Comparison of ENCODE assay signal across 22 cellular contexts in the genomic region with DNA sequence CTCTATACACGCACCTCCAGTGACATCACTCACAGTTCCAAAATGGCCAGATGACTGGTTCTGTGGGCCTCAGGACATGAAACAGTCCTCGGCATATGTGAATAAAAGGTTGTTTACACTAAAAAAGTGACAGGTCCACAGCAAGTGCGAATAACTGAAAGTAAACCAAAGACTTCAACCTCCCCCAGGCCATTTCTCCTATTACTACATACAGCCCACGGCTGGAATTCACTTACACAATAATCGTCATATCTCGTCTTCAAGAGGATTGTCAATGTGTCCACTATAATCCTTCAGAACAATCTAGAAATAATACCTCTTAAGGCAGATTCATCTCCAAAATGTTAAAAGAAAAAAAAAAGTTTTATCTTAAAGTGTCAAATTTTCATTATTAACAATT. TPM values are rescaled to one million over a fixed set of nuclear protein-coding genes. Genes with fewer than 3 reads are reported as not detected.
DNase-seq lines count a peak whose midpoint lies in the region; ATAC-seq lines count a peak whose summit lies in the region.
"Had no signal": no experiment of that assay in that cellular context is flagged by ENCODE, and none has a peak within 500 bp of the region (broad histone marks: within the 10 kb centered on the region; RNA-seq: fewer than 3 reads in every experiment).

No MANE protein-coding gene starts in this region.

- no peak for DNase-seq in activated naive CD4-positive, alpha-beta T cell treated with anti-CD3 and anti-CD28 coated beads, Interleukin-2, amount 50 U/mL, for 16 hours
- no peak for DNase-seq in activated T-helper 1 cell treated with anti-CD3 and anti-CD28 coated beads, Interleukin-12 subunit alpha, Interleukin-12 subunit beta, Interleukin-2, Interleukin-4 antibody, amounts not matched to agents 30 ng/mL and 10 ng/mL and 1 ng/mL, durations not matched to agents 14 hours and 24 hours and 36 hours (ENCODE audit: low spot score)
- no peak for DNase-seq in memory B cell (ENCODE audit: low spot score in 2 of 2)
- no peak for DNase-seq in stimulated activated naive B cell treated with anti-CD40 and anti-IgM and Interleukin-4, amounts not matched to agents 10 μg/mL and 1 μg/mL and 100 μg/mL, for 72 hours
- DNase-seq in activated CD4-positive, CD25-positive, alpha-beta regulatory T cell treated with anti-CD3 and anti-CD28 coated beads, Interleukin-2, amount 50 U/mL, for 72 hours = no peak
- DNase-seq: activated effector memory CD4-positive, alpha-beta T cell treated with anti-CD3 and anti-CD28 coated beads, Interleukin-2, amount 50 U/mL, for 16 hours; aorta; CD8-positive, alpha-beta T cell; foreskin fibroblast; HCEC 1CT; left lung; midbrain; NCI-H187 treated with DMSO at 0.1 percent for 48 hours; NCI-H748 treated with DMSO at 0.1 percent for 48 hours; small intestine; stimulated activated CD4-positive, alpha-beta T cell treated with anti-CD3 and anti-CD28 coated beads, Interleukin-2, amount 100 ng/mL, for 24 hours; stimulated activated naive CD4-positive, alpha-beta T cell had no signal

- no peaks in the 10 kb centered on the region for H3K9me3 Mint-ChIP-seq in activated naive CD4-positive, alpha-beta T cell treated with anti-CD3 and anti-CD28 coated beads, Interleukin-2, amount 50 U/mL, for 24 hours
- no peaks in the 10 kb centered on the region for H3K9me3 Mint-ChIP-seq in activated T-helper 1 cell treated with anti-CD3 and anti-CD28 coated beads, Interleukin-12 subunit alpha, Interleukin-12 subunit beta, Interleukin-2, Interleukin-4 antibody, amounts not matched to agents 30 ng/mL and 10 ng/mL and 1 ng/mL, durations not matched to agents 14 hours and 24 hours and 36 hours
- H3K9me3 Mint-ChIP-seq in memory B cell = no peaks in the 10 kb centered on the region
- no peaks in the 10 kb centered on the region for H3K9me3 Mint-ChIP-seq in stimulated activated naive B cell treated with anti-CD40 and anti-IgM and Interleukin-4, amounts not matched to agents 10 μg/mL and 1 μg/mL and 100 μg/mL, for 72 hours
- H3K9me3 Mint-ChIP-seq: CD8-positive, alpha-beta T cell had no signal

- H3K27ac Mint-ChIP-seq in activated naive CD4-positive, alpha-beta T cell treated with anti-CD3 and anti-CD28 coated beads, Interleukin-2, amount 50 U/mL, for 24 hours = peak overlapping the region; percentile 19
- peak overlapping the region; percentile 26 for H3K27ac Mint-ChIP-seq in activated T-helper 1 cell treated with anti-CD3 and anti-CD28 coated beads, Interleukin-12 subunit alpha, Interleukin-12 subunit beta, Interleukin-2, Interleukin-4 antibody, amounts not matched to agents 30 ng/mL and 10 ng/mL and 1 ng/mL, durations not matched to agents 14 hours and 24 hours and 36 hours
- H3K27ac Mint-ChIP-seq in memory B cell = peak overlapping the region; percentile 5
- peak overlapping the region; percentile 63 for H3K27ac Mint-ChIP-seq in stimulated activated naive B cell treated with anti-CD40 and anti-IgM and Interleukin-4, amounts not matched to agents 10 μg/mL and 1 μg/mL and 100 μg/mL, for 72 hours
- H3K27ac Mint-ChIP-seq: CD8-positive, alpha-beta T cell had no signal

- peak overlapping the region; percentile 40 for H3K4me3 Mint-ChIP-seq in activated naive CD4-positive, alpha-beta T cell treated with anti-CD3 and anti-CD28 coated beads, Interleukin-2, amount 50 U/mL, for 24 hours
- H3K4me3 Mint-ChIP-seq in activated T-helper 1 cell treated with anti-CD3 and anti-CD28 coated beads, Interleukin-12 subunit alpha, Interleukin-12 subunit beta, Interleukin-2, Interleukin-4 antibody, amounts not matched to agents 30 ng/mL and 10 ng/mL and 1 ng/mL, durations not matched to agents 14 hours and 24 hours and 36 hours = peak overlapping the region; percentile 89
- peak overlapping the region; percentile 18 for H3K4me3 Mint-ChIP-seq in memory B cell
- peak overlapping the region in 1 of 2 donors; percentile 29 for H3K4me3 Mint-ChIP-seq in stimulated activated naive B cell treated with anti-CD40 and anti-IgM and Interleukin-4, amounts not matched to agents 10 μg/mL and 1 μg/mL and 100 μg/mL, for 72 hours

- ATAC-seq in memory B cell (ENCODE audit: low read depth) (no peak), HG02763 (IDR thresholded peaks at IDR 0.05; ENCODE audit: unreplicated experiment) (no peak), esophagus mucosa (no peak)
- ATAC-seq in stimulated activated naive B cell treated with anti-CD40 and anti-IgM and Interleukin-4, amounts not matched to agents 10 μg/mL and 1 μg/mL and 100 μg/mL, for 72 hours (replicated peaks) = no peak
- ATAC-seq: CD8-positive, alpha-beta T cell; GM12878; left lung; SK-N-SH treated with all-trans-retinoic acid at 6 μM for 48 hours had no signal

- H3K4me1 Mint-ChIP-seq in activated naive CD4-positive, alpha-beta T cell treated with anti-CD3 and anti-CD28 coated beads, Interleukin-2, amount 50 U/mL, for 24 hours = peaks cover 27% of the 10 kb centered on the region
- H3K4me1 Mint-ChIP-seq in activated T-helper 1 cell treated with anti-CD3 and anti-CD28 coated beads, Interleukin-12 subunit alpha, Interleukin-12 subunit beta, Interleukin-2, Interleukin-4 antibody, amounts not matched to agents 30 ng/mL and 10 ng/mL and 1 ng/mL, durations not matched to agents 14 hours and 24 hours and 36 hours (ENCODE audit: low read depth) = peaks cover 26% of the 10 kb centered on the region
- peaks cover 25% of the 10 kb centered on the region for H3K4me1 Mint-ChIP-seq in memory B cell
- H3K4me1 Mint-ChIP-seq in stimulated activated naive B cell treated with anti-CD40 and anti-IgM and Interleukin-4, amounts not matched to agents 10 μg/mL and 1 μg/mL and 100 μg/mL, for 72 hours = peaks cover 27 to 49% of the 10 kb centered on the region in 2 donors

- no peaks in the 10 kb centered on the region for H3K36me3 Mint-ChIP-seq in activated naive CD4-positive, alpha-beta T cell treated with anti-CD3 and anti-CD28 coated beads, Interleukin-2, amount 50 U/mL, for 24 hours
- peaks cover 1% of the 10 kb centered on the region for H3K36me3 Mint-ChIP-seq in activated T-helper 1 cell treated with anti-CD3 and anti-CD28 coated beads, Interleukin-12 subunit alpha, Interleukin-12 subunit beta, Interleukin-2, Interleukin-4 antibody, amounts not matched to agents 30 ng/mL and 10 ng/mL and 1 ng/mL, durations not matched to agents 14 hours and 24 hours and 36 hours (ENCODE audit: low read depth)
- peaks cover 2% of the 10 kb centered on the region for H3K36me3 Mint-ChIP-seq in memory B cell
- peaks cover 3 to 11% of the 10 kb centered on the region in 2 donors for H3K36me3 Mint-ChIP-seq in stimulated activated naive B cell treated with anti-CD40 and anti-IgM and Interleukin-4, amounts not matched to agents 10 μg/mL and 1 μg/mL and 100 μg/mL, for 72 hours

- H3K27me3 Mint-ChIP-seq in activated naive CD4-positive, alpha-beta T cell treated with anti-CD3 and anti-CD28 coated beads, Interleukin-2, amount 50 U/mL, for 24 hours = no peaks in the 10 kb centered on the region
- H3K27me3 Mint-ChIP-seq in activated T-helper 1 cell treated with anti-CD3 and anti-CD28 coated beads, Interleukin-12 subunit alpha, Interleukin-12 subunit beta, Interleukin-2, Interleukin-4 antibody, amounts not matched to agents 30 ng/mL and 10 ng/mL and 1 ng/mL, durations not matched to agents 14 hours and 24 hours and 36 hours (ENCODE audit: insufficient read depth) = peaks cover 1% of the 10 kb centered on the region
- H3K27me3 Mint-ChIP-seq in memory B cell = no peaks in the 10 kb centered on the region
- no peaks in the 10 kb centered on the region for H3K27me3 Mint-ChIP-seq in stimulated activated naive B cell treated with anti-CD40 and anti-IgM and Interleukin-4, amounts not matched to agents 10 μg/mL and 1 μg/mL and 100 μg/mL, for 72 hours

- intact Hi-C loops in activated T-helper 1 cell treated with anti-CD3 and anti-CD28 coated beads, Interleukin-12 subunit alpha, Interleukin-12 subunit beta, Interleukin-2, Interleukin-4 antibody, amounts not matched to agents 30 ng/mL and 10 ng/mL and 1 ng/mL, durations not matched to agents 14 hours and 24 hours and 36 hours (cut with micrococcal nuclease) = no loop called here

RNA-seq across cellular contexts. Expression of gene PRDM15, which starts 1.9 kb away (rescaled TPM):
- total RNA-seq in activated T-helper 1 cell treated with anti-CD3 and anti-CD28 coated beads, Interleukin-12 subunit alpha, Interleukin-12 subunit beta, Interleukin-2, Interleukin-4 antibody, amounts not matched to agents 30 ng/mL and 10 ng/mL and 1 ng/mL, durations not matched to agents 14 hours and 24 hours and 36 hours = 18.1 and 18.4 TPM in 2 replicates
- 5.5 TPM for total RNA-seq in esophagus mucosa

Comparison
In these comparisons a context has a peak if more than half of its experiments do, and no peak if none do; other contexts are left out.
1. H3K27ac Mint-ChIP-seq: peak in every context shown above with its lines; median percentile 63 in stimulated activated naive B cell treated with anti-CD40 and anti-IgM and Interleukin-4, amounts not matched to agents 10 μg/mL and 1 μg/mL and 100 μg/mL, for 72 hours; 26 in activated T-helper 1 cell treated with anti-CD3 and anti-CD28 coated beads, Interleukin-12 subunit alpha, Interleukin-12 subunit beta, Interleukin-2, Interleukin-4 antibody, amounts not matched to agents 30 ng/mL and 10 ng/mL and 1 ng/mL, durations not matched to agents 14 hours and 24 hours and 36 hours; 19 in activated naive CD4-positive, alpha-beta T cell treated with anti-CD3 and anti-CD28 coated beads, Interleukin-2, amount 50 U/mL, for 24 hours; 5 in memory B cell.